34 cellular contexts compared by ENCODE assay signal in genomic region chr3:859135-859534, GRCh38.
"Had no signal": no experiment of that assay in that cellular context is flagged by ENCODE, and none has a peak within 500 bp of the region (broad histone marks: within the 10 kb centered on the region; RNA-seq: fewer than 3 reads in every experiment).

No MANE protein-coding gene starts in this region.

- H3K4me3 ChIP-seq: MG63 had no signal

- H3K9me3 ChIP-seq: MG63 had no signal

- DNase-seq: Karpas-422, Kasumi-1, KG1, MG63, MM.1S, MV-4-11, NCI-H1048, NCI-H1092, NCI-H1092 treated with DMSO at 0.1 percent for 48 hours, NCI-H1105, NCI-H1105 treated with DMSO at 0.1 percent for 48 hours, NCI-H1417, NCI-H1417 treated with DMSO at 0.1 percent for 48 hours, NCI-H1436, NCI-H1436 treated with DMSO at 0.1 percent for 48 hours, NCI-H146, NCI-H1694, NCI-H1694 treated with DMSO at 0.1 percent for 48 hours, NCI-H187, NCI-H187 treated with DMSO at 0.1 percent for 48 hours, NCI-H1930, NCI-H2029, NCI-H2029 treated with DMSO at 0.1 percent for 48 hours, NCI-H2081, NCI-H2081 treated with DMSO at 0.1 percent for 48 hours, NCI-H2107, NCI-H2171, NCI-H2171 treated with DMSO at 0.1 percent for 48 hours, NCI-H2227 treated with DMSO at 0.1 percent for 48 hours, NCI-H226, NCI-H345, NCI-H446, NCI-H446 treated with DMSO at 0.1 percent for 48 hours had no signal

- H3K27ac ChIP-seq: KMS-11 had no signal

- H3K27me3 ChIP-seq: MG63 had no signal

- H3K36me3 ChIP-seq: MG63 had no signal

- H3K4me2 ChIP-seq: KMS-11 had no signal

- H3K9ac ChIP-seq: KMS-11 had no signal
